13 cellular contexts compared by ENCODE assay signal in genomic region chr13:35474551-35474950, GRCh38. TPM values are rescaled to one million over a fixed set of nuclear protein-coding genes. Genes with fewer than 3 reads are reported as not detected.
DNase-seq lines count a peak whose midpoint lies in the region; ATAC-seq and TF ChIP-seq lines count a peak whose summit lies in the region.
"Had no signal": no experiment of that assay in that cellular context is flagged by ENCODE, and none has a peak within 500 bp of the region (broad histone marks: within the 10 kb centered on the region; RNA-seq: fewer than 3 reads in every experiment).

No MANE protein-coding gene starts in this region.

- H3K36me3 ChIP-seq in ACC112 (ENCODE audit: insufficient read depth, low read length) (no peaks in the 10 kb centered on the region), HAP-1 (replicated peaks) (no peaks in the 10 kb centered on the region), mammary epithelial cell (ENCODE audit: insufficient read depth, low read length) (no peaks in the 10 kb centered on the region)
- H3K36me3 ChIP-seq: upper lobe of left lung had no signal

- DNase-seq in HAP-1 (ENCODE audit: low spot score in 2 of 2) (no peak), mammary epithelial cell (no peak), iPS-NIHi11 (ENCODE audit: low spot score) (no peak), NCI-H2227 (lab: John Stamatoyannopoulos, UW; ENCODE audit: unreplicated experiment) (no peak)
- no peak for DNase-seq in effector memory CD8-positive, alpha-beta T cell
- DNase-seq: activated naive CD4-positive, alpha-beta T cell treated with anti-CD3 and anti-CD28 coated beads for 36 hours; NCI-H146; T-cell had no signal

- TF ChIP-seq CTCF in mammary epithelial cell (conservative IDR thresholded peaks at IDR 0.05 in 1 of 2, IDR thresholded peaks at IDR 0.05 in 1 of 2; ENCODE audit: extremely low read depth in 1 of 2, insufficient read depth in 1 of 2, low read depth in 1 of 2, low read length in 2 of 2) (no peak), nephron (IDR thresholded peaks at IDR 0.05; ENCODE audit: unreplicated experiment in 3 of 3) (no peak)

- in situ Hi-C loops in HAP-1 (cut with MboI; ENCODE audit: low sequenced_read_pairs): no loop called here
- in situ Hi-C loops in mammary epithelial cell (cut with MboI; ENCODE audit: low sequenced_read_pairs in 2 of 2): no loop called here

- H3K4me2 ChIP-seq in mammary epithelial cell (ENCODE audit: insufficient read depth, low read depth, low read length): peak overlapping the region; percentile 79

- H3K4me3 Mint-ChIP-seq in nephron: peak overlapping the region; percentile 82 to 87 (median 83)
- H3K4me3 Mint-ChIP-seq in effector memory CD8-positive, alpha-beta T cell: no peak overlapping the region

- H3K9me3 ChIP-seq in HAP-1 (0 out of 2 replicates have a peak, but pooled peaks cover 2% of the 10 kb centered on the region), mammary epithelial cell (replicated peaks; ENCODE audit: insufficient read depth, low read length) (no peaks in the 10 kb centered on the region)

- H3K27me3 ChIP-seq in ACC112 (ENCODE audit: insufficient read depth, low read length) (no peaks in the 10 kb centered on the region), HAP-1 (ENCODE audit: low read depth) (no peaks in the 10 kb centered on the region), mammary epithelial cell (ENCODE audit: insufficient read depth, low read length) (peaks cover 10% of the 10 kb centered on the region)

- H2AFZ ChIP-seq in ACC112 (ENCODE audit: low read length, unreplicated experiment): peak overlapping the region; percentile 48
- H2AFZ ChIP-seq in mammary epithelial cell (ENCODE audit: low read depth, low read length): no peak overlapping the region

- H3K4me1 ChIP-seq in ACC112 (ENCODE audit: control insufficient read depth, insufficient read depth, low read length, unreplicated experiment) (no peaks in the 10 kb centered on the region), HAP-1 (peaks cover 24% of the 10 kb centered on the region), mammary epithelial cell (ENCODE audit: insufficient read depth, low read length) (no peaks in the 10 kb centered on the region)

- BruUV-seq in mammary epithelial cell (replicated peaks; lab: Mats Ljungman, UMichigan): no TSS peak

- WGBS in mammary epithelial cell (ENCODE audit: low coverage, missing lambda C conversion rate): 55% methylated on average over 8 of the region's 8 CpGs

- H3K4me3 ChIP-seq in ACC112 (ENCODE audit: low read depth, low read length): peak overlapping the region; percentile 94
- peak overlapping the region; percentile 45 for H3K4me3 ChIP-seq in HAP-1
- H3K4me3 ChIP-seq in mammary epithelial cell (replicated peaks in 1 of 3; ENCODE audit: insufficient read depth in 1 of 3, low read depth in 2 of 3, low read length in 3 of 3): peak overlapping the region; percentile 43 to 53 (median 46)

- no peak for ATAC-seq in effector memory CD8-positive, alpha-beta T cell (replicated peaks)
- ATAC-seq in HG02623 (IDR thresholded peaks at IDR 0.05; ENCODE audit: unreplicated experiment): no peak
- ATAC-seq: T-cell had no signal

- H3K4me1 Mint-ChIP-seq in nephron: peaks cover 42% of the 10 kb centered on the region
- peaks cover 0 to 10% of the 10 kb centered on the region in 2 donors for H3K4me1 Mint-ChIP-seq in effector memory CD8-positive, alpha-beta T cell (ENCODE audit: low read depth in 2 of 2)

- no peak overlapping the region for H3K9ac ChIP-seq in mammary epithelial cell (ENCODE audit: insufficient read depth, low read length)

- peaks cover 6% of the 10 kb centered on the region for H3K36me3 Mint-ChIP-seq in nephron (ENCODE audit: low read depth)
- no peaks in the 10 kb centered on the region for H3K36me3 Mint-ChIP-seq in effector memory CD8-positive, alpha-beta T cell (ENCODE audit: insufficient read depth)

- no peaks in the 10 kb centered on the region for H4K20me1 ChIP-seq in mammary epithelial cell (ENCODE audit: insufficient read depth, low read length)

- H3K27me3 Mint-ChIP-seq in nephron (ENCODE audit: low read depth): peaks cover 100% of the 10 kb centered on the region
- peaks cover 21 to 68% of the 10 kb centered on the region in 2 donors for H3K27me3 Mint-ChIP-seq in effector memory CD8-positive, alpha-beta T cell

- peak overlapping the region in 1 of 3 experiments; percentile 87 for H3K27ac Mint-ChIP-seq in nephron
- no peak overlapping the region for H3K27ac Mint-ChIP-seq in effector memory CD8-positive, alpha-beta T cell
- H3K27ac Mint-ChIP-seq: activated naive CD4-positive, alpha-beta T cell treated with anti-CD3 and anti-CD28 coated beads for 36 hours; T-cell had no signal

- dilution Hi-C loops in mammary epithelial cell (cut with HindIII; ENCODE audit: low sequenced_read_pairs): no loop called here

- 0 out of 2 replicates have a peak overlapping the region, but pooled peaks have one; percentile 14 for H3K27ac ChIP-seq in ACC112 (ENCODE audit: low read depth, low read length)
- no peak overlapping the region for H3K27ac ChIP-seq in mammary epithelial cell (ENCODE audit: insufficient read depth, low read depth, low read length)
- H3K27ac ChIP-seq: upper lobe of left lung had no signal

- CTCF ChIA-PET in mammary epithelial cell (lab: Charles Lee; ENCODE audit: low non-redundant PET): no interaction called here

- H3K79me2 ChIP-seq in ACC112 (ENCODE audit: control insufficient read depth, insufficient read depth, low read length, unreplicated experiment) (peaks cover 23% of the 10 kb centered on the region), mammary epithelial cell (ENCODE audit: insufficient read depth, low read length) (no peaks in the 10 kb centered on the region)

- intact Hi-C loops in mammary epithelial cell (cut with micrococcal nuclease): no loop called here

- H3K9me3 Mint-ChIP-seq in nephron: no peaks in the 10 kb centered on the region
- H3K9me3 Mint-ChIP-seq in effector memory CD8-positive, alpha-beta T cell: peaks cover 5 to 8% of the 10 kb centered on the region in 2 donors

RNA-seq across cellular contexts. Expression of gene MAB21L1, which starts 1.9 kb away (rescaled TPM):
- total RNA-seq in mammary epithelial cell: 1 to 10 TPM in 1 of 2 donors, under 1 TPM in 1; 0.45 to 5.3 TPM
- 0.28 TPM for polyA plus RNA-seq in mammary epithelial cell
- not detected for polyA minus RNA-seq in mammary epithelial cell
- total RNA-seq: activated naive CD4-positive, alpha-beta T cell treated with anti-CD3 and anti-CD28 coated beads for 36 hours; glomerular endothelial cell; T-cell had no signal

Comparison
In these comparisons a context has a peak if more than half of its experiments do, and no peak if none do; other contexts are left out.
1. H3K4me3 Mint-ChIP-seq: peak in nephron (3 of 3); none in effector memory CD8-positive, alpha-beta T cell (0 of 2).
2. Peak in every context shown above with its lines, with median percentiles within 50 percentile points of each other: H3K4me3 ChIP-seq.